Comparison of ENCODE assay signal across 8 cellular contexts in genomic region chr1:119675349-119676343, GRCh38. TPM values are rescaled to one million over a fixed set of nuclear protein-coding genes. Genes with fewer than 3 reads are reported as not detected.
A peak's percentile ranks its signal among the peaks of the same experiment; 100 is the strongest.
DNase-seq lines count a peak whose midpoint lies in the region; ATAC-seq and TF ChIP-seq lines count a peak whose summit lies in the region.

No MANE protein-coding gene starts in this region.

- H3K9me3 Mint-ChIP-seq in natural killer cell = no peaks in the 10 kb centered on the region
- no peaks in the 10 kb centered on the region for H3K9me3 Mint-ChIP-seq in natural killer cell treated with Interleukin-12 subunit alpha and Interleukin-12 subunit beta and Interleukin-15 and Interleukin-18, amount 100 ng/mL, for 72 hours

- H3K4me1 Mint-ChIP-seq in natural killer cell = peaks cover 6 to 13% of the 10 kb centered on the region in 2 donors
- H3K4me1 Mint-ChIP-seq in natural killer cell treated with Interleukin-12 subunit alpha and Interleukin-12 subunit beta and Interleukin-15 and Interleukin-18, amount 100 ng/mL, for 72 hours (ENCODE audit: low read depth in 2 of 2) = peaks cover 4% of the 10 kb centered on the region in 2 donors

- peak; percentile 66 for TF ChIP-seq CTCF in natural killer cell (IDR thresholded peaks at IDR 0.05)

- peaks cover 8 to 28% of the 10 kb centered on the region in 2 donors for H3K27me3 Mint-ChIP-seq in natural killer cell (ENCODE audit: low read depth in 2 of 2)
- H3K27me3 Mint-ChIP-seq in natural killer cell treated with Interleukin-12 subunit alpha and Interleukin-12 subunit beta and Interleukin-15 and Interleukin-18, amount 100 ng/mL, for 72 hours = peaks cover 21 to 32% of the 10 kb centered on the region in 2 donors

- no peak overlapping the region for H3K27ac Mint-ChIP-seq in natural killer cell
- no peak overlapping the region for H3K27ac Mint-ChIP-seq in natural killer cell treated with Interleukin-12 subunit alpha and Interleukin-12 subunit beta and Interleukin-15 and Interleukin-18, amount 100 ng/mL, for 72 hours

- H3K36me3 Mint-ChIP-seq in natural killer cell = no peaks in the 10 kb centered on the region
- H3K36me3 Mint-ChIP-seq in natural killer cell treated with Interleukin-12 subunit alpha and Interleukin-12 subunit beta and Interleukin-15 and Interleukin-18, amount 100 ng/mL, for 72 hours = no peaks in the 10 kb centered on the region

- peak overlapping the region; percentile 71 for H3K4me3 Mint-ChIP-seq in natural killer cell
- H3K4me3 Mint-ChIP-seq in natural killer cell treated with Interleukin-12 subunit alpha and Interleukin-12 subunit beta and Interleukin-15 and Interleukin-18, amount 100 ng/mL, for 72 hours = no peak overlapping the region

- H3K27me3 ChIP-seq in NT2/D1 (ENCODE audit: insufficient read depth, insufficient read length) = no peaks in the 10 kb centered on the region
- no peaks in the 10 kb centered on the region for H3K27me3 ChIP-seq in mucosa of rectum (ENCODE audit: control insufficient read depth in 2 of 2, insufficient read depth in 2 of 2, low read length in 2 of 2)

- peaks cover 22% of the 10 kb centered on the region; the same call in 1 of the 2 replicates for H3K9me3 ChIP-seq in NT2/D1 (ENCODE audit: insufficient read depth, low read length)
- H3K9me3 ChIP-seq in mucosa of rectum (ENCODE audit: control insufficient read depth in 2 of 2, low read length in 2 of 2) = no peaks in the 10 kb centered on the region

- H3K4me3 ChIP-seq in NT2/D1 (ENCODE audit: insufficient read length, low read depth) = no peak overlapping the region
- peak overlapping the region; percentile 56 to 64 for H3K4me3 ChIP-seq in mucosa of rectum (ENCODE audit: low read length in 2 of 2)

- peak in 2 of 3 donors; percentile 51 to 67 for ATAC-seq in natural killer cell
- ATAC-seq in natural killer cell treated with Interleukin-12 subunit alpha and Interleukin-12 subunit beta and Interleukin-15 and Interleukin-18, amount 100 ng/mL, for 72 hours = no peak

- H3K4me1 ChIP-seq in NT2/D1 (ENCODE audit: insufficient read depth, insufficient read length) (peaks cover 11% of the 10 kb centered on the region), mucosa of rectum (ENCODE audit: control insufficient read depth in 2 of 2, insufficient read depth in 2 of 2, low read length in 2 of 2) (peaks cover 4 to 5% of the 10 kb centered on the region in 2 donors)

- H3K36me3 ChIP-seq in NT2/D1 (ENCODE audit: insufficient read depth, insufficient read length, low read length) (no peaks in the 10 kb centered on the region), mucosa of rectum (ENCODE audit: control insufficient read depth in 2 of 2, insufficient read depth in 2 of 2, low read length in 2 of 2) (no peaks in the 10 kb centered on the region)

- H3K9ac ChIP-seq in NT2/D1 (ENCODE audit: insufficient read length, low read depth) (no peak overlapping the region), mucosa of rectum (ENCODE audit: low read depth in 1 of 2, low read length in 2 of 2) (peak overlapping the region; percentile 45 to 48)

- DNase-seq in natural killer cell (peak; percentile 17), HUDEP-2 (lab: John Stamatoyannopoulos, UW; ENCODE audit: unreplicated experiment in 76 of 76) (peak in 67 of 76 experiments; percentile 2 to 78 (median 47)), NT2/D1 (ENCODE audit: low read depth, low spot score) (peak; percentile 95), epithelial cell of prostate (ENCODE audit: low read depth, low spot score) (no peak)
- DNase-seq in natural killer cell treated with Interleukin-12 subunit alpha and Interleukin-12 subunit beta and Interleukin-15 and Interleukin-18, amount 100 ng/mL, for 72 hours (ENCODE audit: low spot score) = no peak
- DNase-seq in activated CD8-positive, alpha-beta memory T cell treated with anti-CD3 and anti-CD28 coated beads, Interleukin-2, amount 50 U/mL, for 4 hours = peak; percentile 66
- peak; percentile 85 for DNase-seq in stimulated activated CD8-positive, alpha-beta memory T cell treated with anti-CD3 and anti-CD28 coated beads, Interleukin-4, amount 100 ng/mL, for 48 hours

- H3K27ac ChIP-seq in epithelial cell of prostate (peak overlapping the region; percentile 91), mucosa of rectum (ENCODE audit: low read depth in 2 of 2, low read length in 2 of 2) (no peak overlapping the region)

- intact Hi-C loops in natural killer cell (cut with micrococcal nuclease) = loop anchor here (1.0 kb wide), 1 partner anchor 62 kb away; no protein-coding TSS in a partner anchor

RNA-seq across cellular contexts. Expression of gene ZNF697, which starts 27.6 kb away (rescaled TPM):
- total RNA-seq in natural killer cell = under 1 TPM in 2 of 3 donors, not detected in 1; 0.09 to 0.45 TPM
- total RNA-seq in natural killer cell treated with Interleukin-12 subunit alpha and Interleukin-12 subunit beta and Interleukin-15 and Interleukin-18, amount 100 ng/mL, for 72 hours = under 1 TPM; 0.14 to 0.17 TPM

RNA-seq across cellular contexts. Expression of gene PHGDH, which starts 36.1 kb away (rescaled TPM):
- total RNA-seq in natural killer cell = 1 to 10 TPM; 1.1 to 6.6 (median 5.8) TPM
- total RNA-seq in natural killer cell treated with Interleukin-12 subunit alpha and Interleukin-12 subunit beta and Interleukin-15 and Interleukin-18, amount 100 ng/mL, for 72 hours = 10 to 100 TPM; 37.6 to 42.1 TPM

Comparison
In these comparisons a context has a peak if more than half of its experiments do, and no peak if none do; other contexts are left out.
1. ATAC-seq: peak in natural killer cell (2 of 3); none in natural killer cell treated with Interleukin-12 subunit alpha and Interleukin-12 subunit beta and Interleukin-15 and Interleukin-18, amount 100 ng/mL, for 72 hours (0 of 2).
2. DNase-seq: peak in natural killer cell (single experiment), HUDEP-2 (67 of 76), NT2/D1 (single experiment), activated CD8-positive, alpha-beta memory T cell treated with anti-CD3 and anti-CD28 coated beads, Interleukin-2, amount 50 U/mL, for 4 hours (single experiment) and stimulated activated CD8-positive, alpha-beta memory T cell treated with anti-CD3 and anti-CD28 coated beads, Interleukin-4, amount 100 ng/mL, for 48 hours (single experiment); none in natural killer cell treated with Interleukin-12 subunit alpha and Interleukin-12 subunit beta and Interleukin-15 and Interleukin-18, amount 100 ng/mL, for 72 hours (single experiment) and epithelial cell of prostate (single experiment).
3. RNA of gene PHGDH, which starts 36.1 kb away (total RNA-seq): 37.6 to 42.1 TPM in natural killer cell treated with Interleukin-12 subunit alpha and Interleukin-12 subunit beta and Interleukin-15 and Interleukin-18, amount 100 ng/mL, for 72 hours; 1.1 to 6.6 TPM in natural killer cell; every median in the first group is over 4 times any median in the second.